Comparison of ENCODE assay signal across 8 cellular contexts in the genomic region with DNA sequence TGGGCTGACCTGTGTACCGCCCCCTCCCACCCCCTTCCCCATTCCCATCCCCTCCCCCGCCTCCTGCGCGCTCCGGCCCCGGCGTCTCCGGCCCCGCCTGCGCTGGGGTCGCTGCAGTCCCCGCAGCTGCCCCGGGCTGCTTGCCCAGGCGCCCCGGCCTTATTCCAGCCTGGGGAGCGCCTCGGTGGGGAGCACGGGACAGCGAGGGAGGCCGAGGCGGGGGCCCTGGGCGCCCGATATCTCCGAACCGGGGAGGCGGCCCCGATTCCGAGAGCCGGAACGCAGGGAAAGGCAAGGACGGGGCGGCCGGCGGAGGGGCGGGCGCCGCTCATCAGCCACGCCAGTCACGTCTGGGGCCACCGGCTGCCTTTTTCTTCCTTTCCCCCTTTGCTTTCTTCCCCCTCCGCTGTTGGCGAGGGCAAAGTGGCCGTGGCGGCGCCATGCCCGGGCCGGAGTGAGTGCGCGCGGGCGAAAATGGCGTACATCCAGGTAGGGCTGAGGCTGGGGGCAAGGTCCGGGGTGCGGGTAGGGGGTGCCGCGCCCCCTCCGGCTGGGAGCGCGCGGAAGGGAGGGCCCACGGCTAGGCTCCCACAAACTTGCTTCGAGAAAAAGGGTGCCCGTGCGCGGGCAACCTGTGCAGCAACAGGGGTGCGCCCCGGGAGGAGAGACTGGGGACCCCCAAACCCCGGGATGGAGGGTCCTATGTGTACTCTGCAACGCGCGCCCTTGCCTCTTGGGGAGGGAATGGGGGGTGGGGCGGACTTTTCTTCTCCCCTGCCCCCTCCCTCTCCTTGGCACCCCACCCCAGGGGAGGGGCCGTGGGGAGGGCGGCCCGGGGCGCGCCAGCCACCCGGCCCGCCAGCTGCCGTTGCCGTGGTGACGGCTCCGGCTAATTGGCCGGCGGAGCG. TPM values are rescaled to one million over a fixed set of nuclear protein-coding genes. Genes with fewer than 3 reads are reported as not detected.
DNase-seq lines count a peak whose midpoint lies in the region; ATAC-seq, FAIRE-seq and TF ChIP-seq lines count a peak whose summit lies in the region.

A gene with protein sequence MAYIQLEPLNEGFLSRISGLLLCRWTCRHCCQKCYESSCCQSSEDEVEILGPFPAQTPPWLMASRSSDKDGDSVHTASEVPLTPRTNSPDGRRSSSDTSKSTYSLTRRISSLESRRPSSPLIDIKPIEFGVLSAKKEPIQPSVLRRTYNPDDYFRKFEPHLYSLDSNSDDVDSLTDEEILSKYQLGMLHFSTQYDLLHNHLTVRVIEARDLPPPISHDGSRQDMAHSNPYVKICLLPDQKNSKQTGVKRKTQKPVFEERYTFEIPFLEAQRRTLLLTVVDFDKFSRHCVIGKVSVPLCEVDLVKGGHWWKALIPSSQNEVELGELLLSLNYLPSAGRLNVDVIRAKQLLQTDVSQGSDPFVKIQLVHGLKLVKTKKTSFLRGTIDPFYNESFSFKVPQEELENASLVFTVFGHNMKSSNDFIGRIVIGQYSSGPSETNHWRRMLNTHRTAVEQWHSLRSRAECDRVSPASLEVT (plus strand): TSS at position 68 of the 908 bp plus-strand sequence. CDS start 407 bp downstream, at position 475.

- H2AFZ ChIP-seq in MM.1S (ENCODE audit: low read length), result 0 out of 2 replicates have a peak within 1 kb of the TSS, but pooled peaks have one; percentile 34
- H2AFZ ChIP-seq in astrocyte (ENCODE audit: low read depth, low read length), result peak within 1 kb of the TSS; percentile 60

- H3K4me1 Mint-ChIP-seq in astrocyte (ENCODE audit: low read depth, unreplicated experiment), result peaks cover 3% of the 10 kb centered on the region
- no peaks in the 10 kb centered on the region for H3K4me1 Mint-ChIP-seq in activated T-cell treated with anti-CD3 and anti-CD28 coated beads, Interleukin-2, amount 50 U/mL, for 4 hours (ENCODE audit: low read depth)

- H3K79me2 ChIP-seq in MM.1S (ENCODE audit: low read length), result no peaks in the 10 kb centered on the region
- no peaks in the 10 kb centered on the region for H3K79me2 ChIP-seq in astrocyte (ENCODE audit: insufficient read depth, low read length)

- TF ChIP-seq CTCF in MM.1S (IDR thresholded peaks at IDR 0.05; ENCODE audit: low read length) (no peak), astrocyte (IDR thresholded peaks at IDR 0.05; ENCODE audit: insufficient read depth, low read depth, low read length) (no peak)

- H3K36me3 ChIP-seq in MM.1S (replicated peaks; ENCODE audit: insufficient read depth, low read length), result no peaks in the 10 kb centered on the region
- H3K36me3 ChIP-seq in astrocyte (ENCODE audit: insufficient read depth, low read length), result no peaks in the 10 kb centered on the region
- no peaks in the 10 kb centered on the region for H3K36me3 ChIP-seq in stomach smooth muscle (ENCODE audit: control insufficient read depth in 2 of 2, insufficient read depth in 2 of 2, low read length in 2 of 2)

- DNase-seq in CD1c-positive myeloid dendritic cell (ENCODE audit: extremely low spot score) (peak; percentile 40), MM.1S (no peak), astrocyte (ENCODE audit: low read depth) (no peak), iPS-NIHi11 (ENCODE audit: low spot score) (peak; percentile 80)
- no peak for DNase-seq in activated T-cell treated with anti-CD3 and anti-CD28 coated beads, Interleukin-2, amount 50 U/mL, for 4 hours

- H3K4me3 Mint-ChIP-seq in astrocyte (ENCODE audit: unreplicated experiment), result peak within 1 kb of the TSS; percentile 74
- no peak within 1 kb of the TSS for H3K4me3 Mint-ChIP-seq in activated T-cell treated with anti-CD3 and anti-CD28 coated beads, Interleukin-2, amount 50 U/mL, for 4 hours

- H3K27me3 Mint-ChIP-seq in astrocyte (ENCODE audit: low read depth, unreplicated experiment), result peaks cover 27% of the 10 kb centered on the region
- H3K27me3 Mint-ChIP-seq in activated T-cell treated with anti-CD3 and anti-CD28 coated beads, Interleukin-2, amount 50 U/mL, for 4 hours (ENCODE audit: low read depth), result peaks cover 23% of the 10 kb centered on the region

- no peak within 1 kb of the TSS for H3K27ac ChIP-seq in MM.1S (ENCODE audit: low read length)
- H3K27ac ChIP-seq in astrocyte (ENCODE audit: low read depth, low read length), result no peak within 1 kb of the TSS
- H3K27ac ChIP-seq in stomach smooth muscle (ENCODE audit: low read length), result no peak within 1 kb of the TSS

- H3K4me3 ChIP-seq in MM.1S (ENCODE audit: low read length) (peak within 1 kb of the TSS; percentile 51), astrocyte (ENCODE audit: insufficient read depth, low read depth, low read length) (peak within 1 kb of the TSS; percentile 28), stomach smooth muscle (ENCODE audit: low read length in 2 of 2) (peak within 1 kb of the TSS; percentile 62 to 77)

- H3K9me2 ChIP-seq in MM.1S (replicated peaks; ENCODE audit: insufficient read depth, low read length), result no peaks in the 10 kb centered on the region

- H3K9me3 ChIP-seq in MM.1S (replicated peaks; ENCODE audit: insufficient read depth, low read length) (no peaks in the 10 kb centered on the region), astrocyte (ENCODE audit: insufficient read depth, low read depth, low read length) (no peaks in the 10 kb centered on the region), stomach smooth muscle (ENCODE audit: control insufficient read depth in 2 of 2, low read length in 2 of 2) (no peaks in the 10 kb centered on the region)

- H3K4me2 ChIP-seq in MM.1S (ENCODE audit: low read depth, low read length), result peak within 1 kb of the TSS; percentile 75; the same call in 1 of the 2 replicates
- H3K4me2 ChIP-seq in astrocyte (ENCODE audit: low read length), result peak within 1 kb of the TSS; percentile 83

- no peaks in the 10 kb centered on the region for H3F3A ChIP-seq in MM.1S (ENCODE audit: insufficient read depth, low read length)

- no peak within 1 kb of the TSS for H3K27ac Mint-ChIP-seq in astrocyte (ENCODE audit: unreplicated experiment)

- no peaks in the 10 kb centered on the region for H3K36me3 Mint-ChIP-seq in astrocyte (ENCODE audit: low read depth, unreplicated experiment)
- no peaks in the 10 kb centered on the region for H3K36me3 Mint-ChIP-seq in activated T-cell treated with anti-CD3 and anti-CD28 coated beads, Interleukin-2, amount 50 U/mL, for 4 hours (ENCODE audit: insufficient read depth)

- ATAC-seq in HG03280 (IDR thresholded peaks at IDR 0.05; ENCODE audit: unreplicated experiment), result no peak
- ATAC-seq in activated T-cell treated with anti-CD3 and anti-CD28 coated beads, Interleukin-2, amount 50 U/mL, for 4 hours, result no peak
- no peak for ATAC-seq in GM18498 (IDR thresholded peaks at IDR 0.05; ENCODE audit: unreplicated experiment)

- H3K27me3 ChIP-seq in MM.1S (replicated peaks; ENCODE audit: insufficient read depth, low read length), result peaks cover 39% of the 10 kb centered on the region
- peaks cover 11% of the 10 kb centered on the region for H3K27me3 ChIP-seq in astrocyte (ENCODE audit: insufficient read depth, low read length)
- no peaks in the 10 kb centered on the region for H3K27me3 ChIP-seq in stomach smooth muscle (ENCODE audit: control insufficient read depth in 1 of 2, insufficient read depth in 2 of 2, low read length in 2 of 2)

- H4K20me1 ChIP-seq in MM.1S (ENCODE audit: insufficient read depth, low read length) (no peaks in the 10 kb centered on the region), astrocyte (ENCODE audit: insufficient read depth, low read length) (no peaks in the 10 kb centered on the region)

- FAIRE-seq in astrocyte (lab: Jason Lieb, UNC), result no peak

- H3K9ac ChIP-seq in MM.1S (ENCODE audit: low read length) (no peak within 1 kb of the TSS), astrocyte (ENCODE audit: low read length) (no peak within 1 kb of the TSS), stomach smooth muscle (ENCODE audit: low read length in 2 of 2) (peak within 1 kb of the TSS; percentile 13 to 42)

- H3K9me3 Mint-ChIP-seq in astrocyte (ENCODE audit: unreplicated experiment), result peaks cover 3% of the 10 kb centered on the region
- peaks cover under 1% of the 10 kb centered on the region for H3K9me3 Mint-ChIP-seq in activated T-cell treated with anti-CD3 and anti-CD28 coated beads, Interleukin-2, amount 50 U/mL, for 4 hours

- H3K4me1 ChIP-seq in MM.1S (ENCODE audit: low read length) (no peaks in the 10 kb centered on the region), astrocyte (ENCODE audit: insufficient read depth, low read length) (peaks cover 3% of the 10 kb centered on the region), stomach smooth muscle (ENCODE audit: control insufficient read depth, insufficient read depth, low read length) (peaks cover 14% of the 10 kb centered on the region)

RNA-seq across cellular contexts. Expression of the gene that starts here (rescaled TPM):
- 2.5 and 4.8 TPM in 2 replicates for total RNA-seq in astrocyte
- under 1 TPM; 0.19 to 0.30 (median 0.29) TPM for total RNA-seq in activated T-cell treated with anti-CD3 and anti-CD28 coated beads, Interleukin-2, amount 50 U/mL, for 4 hours

Comparison
In these comparisons a context has a peak if more than half of its experiments do, and no peak if none do; other contexts are left out.
1. DNase-seq: peak in CD1c-positive myeloid dendritic cell (single experiment) and iPS-NIHi11 (single experiment); none in MM.1S (single experiment), astrocyte (single experiment) and activated T-cell treated with anti-CD3 and anti-CD28 coated beads, Interleukin-2, amount 50 U/mL, for 4 hours (single experiment).
2. H3K9ac ChIP-seq: peak in stomach smooth muscle (2 of 2); none in MM.1S (single experiment) and astrocyte (single experiment).
3. Peak in every context shown above with its lines, with median percentiles within 50 percentile points of each other: H3K4me3 ChIP-seq.